ENCODE assay signal across 1 cellular context in the genomic region with DNA sequence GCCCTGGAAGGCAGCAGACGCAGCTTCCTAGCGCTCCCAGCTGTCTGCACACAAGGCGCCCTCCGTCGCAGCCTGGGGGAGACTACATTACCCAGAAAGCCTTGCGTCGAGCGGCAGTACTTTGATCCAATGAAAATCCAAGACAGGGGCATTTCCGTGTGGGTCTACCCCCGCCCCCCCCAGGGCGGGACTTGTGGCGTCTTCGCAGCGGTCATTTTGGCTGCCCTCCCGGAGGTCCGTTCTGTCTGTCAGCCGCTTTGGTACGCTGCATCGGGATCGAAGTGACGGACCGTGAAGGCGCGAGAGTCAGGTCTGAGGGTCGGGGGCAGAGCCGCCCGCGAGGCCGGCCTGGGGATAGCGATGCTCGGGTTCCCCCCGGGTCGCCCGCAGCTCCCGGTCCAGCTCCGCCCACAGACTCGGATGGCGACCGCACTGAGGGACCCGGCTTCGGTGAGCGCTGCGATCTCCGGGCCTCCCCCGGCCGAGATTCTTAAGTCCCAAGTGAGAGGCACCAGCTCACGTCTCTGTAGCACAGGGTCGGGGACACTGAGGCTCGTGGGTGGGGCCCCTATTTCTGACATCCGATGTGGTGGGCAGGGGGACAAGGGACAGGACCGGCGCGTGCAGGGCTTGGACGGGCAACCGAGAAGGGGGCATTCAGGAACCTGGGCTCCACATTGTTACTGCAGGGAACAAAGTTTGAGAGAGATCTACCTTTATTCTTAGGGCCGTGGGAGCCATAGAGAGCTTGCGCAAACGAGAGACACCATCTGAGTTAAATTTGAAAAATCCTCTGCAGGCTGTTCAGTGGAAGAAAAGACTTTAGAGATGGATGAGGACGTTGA.
A peak's percentile ranks its signal among the peaks of the same experiment; 100 is the strongest.
TF ChIP-seq lines count a peak whose summit lies in the region.

TSS of gene ZNF211 (plus strand) at position 182 of the 845 bp plus-strand sequence. CDS start at position 361, 179 bp downstream.

TF ChIP-seq in K562, 482 proteins besides CTCF, POLR2A, EP300 and RAD21 (continued from another document and continues in another):
- TF ChIP-seq SNRNP70 (optimal IDR thresholded peaks at IDR 0.05; ENCODE audit: low read depth, low read length) = no peak
- TF ChIP-seq HDAC8 (tag; IDR thresholded peaks at IDR 0.05) = no peak
- no peak for TF ChIP-seq MEF2D (tag; conservative IDR thresholded peaks at IDR 0.05; ENCODE audit: low read depth)
- TF ChIP-seq, protein P1, sequence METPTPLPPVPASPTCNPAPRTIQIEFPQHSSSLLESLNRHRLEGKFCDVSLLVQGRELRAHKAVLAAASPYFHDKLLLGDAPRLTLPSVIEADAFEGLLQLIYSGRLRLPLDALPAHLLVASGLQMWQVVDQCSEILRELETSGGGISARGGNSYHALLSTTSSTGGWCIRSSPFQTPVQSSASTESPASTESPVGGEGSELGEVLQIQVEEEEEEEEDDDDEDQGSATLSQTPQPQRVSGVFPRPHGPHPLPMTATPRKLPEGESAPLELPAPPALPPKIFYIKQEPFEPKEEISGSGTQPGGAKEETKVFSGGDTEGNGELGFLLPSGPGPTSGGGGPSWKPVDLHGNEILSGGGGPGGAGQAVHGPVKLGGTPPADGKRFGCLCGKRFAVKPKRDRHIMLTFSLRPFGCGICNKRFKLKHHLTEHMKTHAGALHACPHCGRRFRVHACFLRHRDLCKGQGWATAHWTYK (CRISPR knock-in tag; IDR thresholded peaks at IDR 0.05) = no peak
- TF ChIP-seq BCOR (IDR thresholded peaks at IDR 0.05) = no peak
- TF ChIP-seq ZFX (CRISPR knock-in tag; IDR thresholded peaks at IDR 0.05) = peak; percentile 28; the same call in 1 of the 2 replicates
- no peak; a peak in 1 of 4 replicates for TF ChIP-seq TBL1XR1 (IDR thresholded peaks at IDR 0.05; ENCODE audit: low read length in 2 of 2)
- TF ChIP-seq, protein P2, sequence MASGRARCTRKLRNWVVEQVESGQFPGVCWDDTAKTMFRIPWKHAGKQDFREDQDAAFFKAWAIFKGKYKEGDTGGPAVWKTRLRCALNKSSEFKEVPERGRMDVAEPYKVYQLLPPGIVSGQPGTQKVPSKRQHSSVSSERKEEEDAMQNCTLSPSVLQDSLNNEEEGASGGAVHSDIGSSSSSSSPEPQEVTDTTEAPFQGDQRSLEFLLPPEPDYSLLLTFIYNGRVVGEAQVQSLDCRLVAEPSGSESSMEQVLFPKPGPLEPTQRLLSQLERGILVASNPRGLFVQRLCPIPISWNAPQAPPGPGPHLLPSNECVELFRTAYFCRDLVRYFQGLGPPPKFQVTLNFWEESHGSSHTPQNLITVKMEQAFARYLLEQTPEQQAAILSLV (tag; IDR thresholded peaks at IDR 0.05) = no peak
- TF ChIP-seq LCOR (CRISPR knock-in tag; IDR thresholded peaks at IDR 0.05) = no peak
- TF ChIP-seq ZFP36 (IDR thresholded peaks at IDR 0.05; ENCODE audit: low read depth, low read length, partially characterized antibody) = no peak
- TF ChIP-seq, protein P3, sequence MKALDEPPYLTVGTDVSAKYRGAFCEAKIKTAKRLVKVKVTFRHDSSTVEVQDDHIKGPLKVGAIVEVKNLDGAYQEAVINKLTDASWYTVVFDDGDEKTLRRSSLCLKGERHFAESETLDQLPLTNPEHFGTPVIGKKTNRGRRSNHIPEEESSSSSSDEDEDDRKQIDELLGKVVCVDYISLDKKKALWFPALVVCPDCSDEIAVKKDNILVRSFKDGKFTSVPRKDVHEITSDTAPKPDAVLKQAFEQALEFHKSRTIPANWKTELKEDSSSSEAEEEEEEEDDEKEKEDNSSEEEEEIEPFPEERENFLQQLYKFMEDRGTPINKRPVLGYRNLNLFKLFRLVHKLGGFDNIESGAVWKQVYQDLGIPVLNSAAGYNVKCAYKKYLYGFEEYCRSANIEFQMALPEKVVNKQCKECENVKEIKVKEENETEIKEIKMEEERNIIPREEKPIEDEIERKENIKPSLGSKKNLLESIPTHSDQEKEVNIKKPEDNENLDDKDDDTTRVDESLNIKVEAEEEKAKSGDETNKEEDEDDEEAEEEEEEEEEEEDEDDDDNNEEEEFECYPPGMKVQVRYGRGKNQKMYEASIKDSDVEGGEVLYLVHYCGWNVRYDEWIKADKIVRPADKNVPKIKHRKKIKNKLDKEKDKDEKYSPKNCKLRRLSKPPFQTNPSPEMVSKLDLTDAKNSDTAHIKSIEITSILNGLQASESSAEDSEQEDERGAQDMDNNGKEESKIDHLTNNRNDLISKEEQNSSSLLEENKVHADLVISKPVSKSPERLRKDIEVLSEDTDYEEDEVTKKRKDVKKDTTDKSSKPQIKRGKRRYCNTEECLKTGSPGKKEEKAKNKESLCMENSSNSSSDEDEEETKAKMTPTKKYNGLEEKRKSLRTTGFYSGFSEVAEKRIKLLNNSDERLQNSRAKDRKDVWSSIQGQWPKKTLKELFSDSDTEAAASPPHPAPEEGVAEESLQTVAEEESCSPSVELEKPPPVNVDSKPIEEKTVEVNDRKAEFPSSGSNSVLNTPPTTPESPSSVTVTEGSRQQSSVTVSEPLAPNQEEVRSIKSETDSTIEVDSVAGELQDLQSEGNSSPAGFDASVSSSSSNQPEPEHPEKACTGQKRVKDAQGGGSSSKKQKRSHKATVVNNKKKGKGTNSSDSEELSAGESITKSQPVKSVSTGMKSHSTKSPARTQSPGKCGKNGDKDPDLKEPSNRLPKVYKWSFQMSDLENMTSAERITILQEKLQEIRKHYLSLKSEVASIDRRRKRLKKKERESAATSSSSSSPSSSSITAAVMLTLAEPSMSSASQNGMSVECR (CRISPR knock-in tag; IDR thresholded peaks at IDR 0.05) = peak; percentile 73; the same call in 1 of the 2 replicates
- TF ChIP-seq SRSF9 (IDR thresholded peaks at IDR 0.05; ENCODE audit: borderline replicate concordance, low read depth, low read length) = no peak
- TF ChIP-seq GMEB1 (CRISPR knock-in tag; IDR thresholded peaks at IDR 0.05) = 0 out of 2 replicates have a peak, but pooled peaks have one; percentile 19
- no peak for TF ChIP-seq JUNB (CRISPR knock-in tag; conservative IDR thresholded peaks at IDR 0.05)
- no peak for TF ChIP-seq DEAF1 (CRISPR knock-in tag; IDR thresholded peaks at IDR 0.05)
- no peak for TF ChIP-seq CGGBP1 (CRISPR knock-in tag; IDR thresholded peaks at IDR 0.05)
- TF ChIP-seq CBX5 (IDR thresholded peaks at IDR 0.05; ENCODE audit: borderline replicate concordance, low read depth) = no peak
- TF ChIP-seq PKNOX1 (IDR thresholded peaks at IDR 0.05) = peak; percentile 99
- TF ChIP-seq ZBTB43 (CRISPR knock-in tag; IDR thresholded peaks at IDR 0.05) = no peak
- 0 out of 2 replicates have a peak, but pooled peaks have one; percentile 12 for TF ChIP-seq ZBTB12 (CRISPR knock-in tag; IDR thresholded peaks at IDR 0.05)
- no peak for TF ChIP-seq NR0B1 (IDR thresholded peaks at IDR 0.05; ENCODE audit: partially characterized antibody)
- TF ChIP-seq PHB (CRISPR knock-in tag; IDR thresholded peaks at IDR 0.05) = no peak
- no peak for TF ChIP-seq PHB2 (IDR thresholded peaks at IDR 0.05; ENCODE audit: low read depth)
- peak; percentile 35 to 36; a peak in 1 of 4 replicates for TF ChIP-seq NRF1 (conservative IDR thresholded peaks at IDR 0.05 in 1 of 2, IDR thresholded peaks at IDR 0.05 in 1 of 2)
- no peak for TF ChIP-seq ZC3H11A (IDR thresholded peaks at IDR 0.05; ENCODE audit: low read depth, low read length)
- TF ChIP-seq RREB1 (CRISPR knock-in tag; IDR thresholded peaks at IDR 0.05) = no peak
- peak; percentile 94 for TF ChIP-seq GABPA (tag; conservative IDR thresholded peaks at IDR 0.05; ENCODE audit: low read depth)
- peak; percentile 70 for TF ChIP-seq NFYB (IDR thresholded peaks at IDR 0.05; ENCODE audit: extremely low read depth, insufficient read length)
